Comparison of ENCODE assay signal across 8 cellular contexts in the genomic region with DNA sequence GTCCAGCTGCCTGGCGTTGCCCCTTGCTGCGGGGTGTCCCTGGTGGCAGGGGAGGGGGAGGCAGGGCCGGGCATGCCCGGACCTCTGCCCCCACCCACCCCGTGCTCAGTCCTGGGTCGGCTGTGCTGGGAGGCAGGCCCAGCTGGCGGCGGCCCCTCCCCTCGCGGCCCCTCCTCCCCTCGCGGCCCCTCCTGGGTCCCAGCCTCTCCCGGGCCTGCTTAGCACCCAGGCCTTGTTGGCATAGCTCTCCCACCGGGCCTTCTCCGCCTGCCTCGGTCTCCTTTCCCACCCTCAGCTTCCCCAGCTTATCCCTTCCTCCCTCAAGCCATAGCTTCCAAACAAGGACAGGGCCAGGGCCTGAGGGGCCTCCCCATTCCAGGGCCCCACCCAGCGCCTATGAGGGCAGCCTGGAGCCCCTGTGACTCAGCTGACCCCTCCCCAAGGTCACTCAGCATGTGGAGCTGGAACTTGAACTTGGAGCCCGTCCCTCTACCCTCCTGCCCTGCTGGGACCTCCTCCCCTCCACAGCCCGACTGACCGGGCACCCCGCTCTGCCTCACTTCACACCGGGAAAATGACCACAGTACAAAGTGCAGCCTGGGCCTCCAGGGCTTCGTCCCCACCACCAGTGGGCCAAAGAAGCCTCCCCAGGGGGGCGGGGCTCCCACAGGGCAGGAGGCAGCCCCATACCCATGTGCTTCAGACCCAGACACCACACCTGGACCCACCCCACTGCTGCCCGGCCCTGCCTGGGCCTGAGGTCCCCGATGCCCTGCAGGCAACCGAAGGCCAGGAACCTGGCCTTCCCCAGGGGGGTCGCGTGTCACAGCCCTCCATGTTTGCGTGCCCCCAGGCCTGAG. TPM values are rescaled to one million over a fixed set of nuclear protein-coding genes. Genes with fewer than 3 reads are reported as not detected.
DNase-seq lines count a peak whose midpoint lies in the region; ATAC-seq and TF ChIP-seq lines count a peak whose summit lies in the region.

No MANE protein-coding gene starts in this region.

- peaks cover 8% of the 10 kb centered on the region for H3K4me1 ChIP-seq in iPS-20b (ENCODE audit: insufficient read depth, low read length)
- peaks cover 21 to 65% (median 43%) of the 10 kb centered on the region in 6 donors for H3K4me1 ChIP-seq in spleen

- H3K27ac ChIP-seq in iPS-20b (ENCODE audit: low read length): no peak overlapping the region
- H3K27ac ChIP-seq in spleen: peak overlapping the region in 3 of 8 donors; percentile 7 to 33 (median 10)

- no peak for TF ChIP-seq POLR2A in spleen (IDR thresholded peaks at IDR 0.05)

- H3K9ac ChIP-seq in iPS-20b (ENCODE audit: low read depth, low read length): peak overlapping the region; percentile 33; the same call in 1 of the 2 replicates

- H3K4me3 Mint-ChIP-seq in CD14-positive monocyte: peak overlapping the region in 1 of 2 donors; percentile 67

- ATAC-seq in HG03378 (IDR thresholded peaks at IDR 0.05; ENCODE audit: unreplicated experiment) (no peak), GM21825 (IDR thresholded peaks at IDR 0.05; ENCODE audit: unreplicated experiment) (no peak)

- peaks cover 20% of the 10 kb centered on the region for H3K4me1 Mint-ChIP-seq in CD14-positive monocyte

- 55 to 71% (median 59%) methylated on average over 19 to 30 of the region's 30 CpGs for WGBS in spleen, 5 donors

- DNase-seq in GM13977 (ENCODE audit: low spot score): peak; percentile 47
- no peak for DNase-seq in astrocyte of the cerebellum (ENCODE audit: low read depth)
- no peak for DNase-seq in spleen
- no peak for DNase-seq in CD14-positive monocyte (ENCODE audit: low spot score)
- no peak for DNase-seq in SHP77 (lab: John Stamatoyannopoulos, UW)

- peaks cover 11 to 21% of the 10 kb centered on the region in 2 donors for H3K36me3 Mint-ChIP-seq in CD14-positive monocyte

- H3K36me3 ChIP-seq in iPS-20b (ENCODE audit: insufficient read depth, low read depth, low read length) (no peaks in the 10 kb centered on the region), spleen (peaks cover 0 to 27% (median 0%) of the 10 kb centered on the region in 6 donors)

- H3K9me3 Mint-ChIP-seq in CD14-positive monocyte: peaks cover 0 to 4% (median 1%) of the 10 kb centered on the region in 7 donors

- TF ChIP-seq CTCF in GM13977 (IDR thresholded peaks at IDR 0.05; ENCODE audit: extremely low read depth, insufficient read depth, missing control alignments) (no peak), astrocyte of the cerebellum (IDR thresholded peaks at IDR 0.05; ENCODE audit: low read depth, low read length, missing control alignments) (no peak), spleen (IDR thresholded peaks at IDR 0.05 in 8 of 11, conservative IDR thresholded peaks at IDR 0.05 in 3 of 11) (no peak), CD14-positive monocyte (IDR thresholded peaks at IDR 0.05) (no peak)

- no peak overlapping the region for H3K27ac Mint-ChIP-seq in CD14-positive monocyte

- no peaks in the 10 kb centered on the region for H3K9me3 ChIP-seq in iPS-20b (ENCODE audit: insufficient read depth, low read depth, low read length)
- H3K9me3 ChIP-seq in spleen: no peaks in the 10 kb centered on the region

- H3K27me3 ChIP-seq in iPS-20b (ENCODE audit: insufficient read depth, low read length) (peaks cover 12% of the 10 kb centered on the region; the same call in 1 of the 2 replicates), spleen (replicated peaks in 1 of 7) (peaks cover 0 to 70% (median 42%) of the 10 kb centered on the region in 7 donors)

- in situ Hi-C loops in GM13977 (cut with MboI; ENCODE audit: low pct_unique_long_range_greater_than_20kb, low sequenced_read_pairs, unreplicated experiment): no loop called here
- in situ Hi-C loops in astrocyte of the cerebellum (cut with HindIII; ENCODE audit: low sequenced_read_pairs): no loop called here

- H3K4me3 ChIP-seq in astrocyte of the cerebellum (ENCODE audit: low read depth, low read length) (peak overlapping the region; percentile 63), iPS-20b (ENCODE audit: low read length) (peak overlapping the region; percentile 53), spleen (peak overlapping the region in 5 of 8 donors; percentile 19 to 64 (median 24))

- intact Hi-C loops in spleen (cut with DNase I; ENCODE audit: low total_unique reads) (no loop called here), CD14-positive monocyte (cut with micrococcal nuclease) (no loop called here)

- H3K27me3 Mint-ChIP-seq in CD14-positive monocyte (ENCODE audit: low read depth in 3 of 3): peaks cover 41 to 65% (median 43%) of the 10 kb centered on the region in 3 donors

RNA-seq across cellular contexts. Expression of a gene that starts 1.2 kb away (rescaled TPM):
- total RNA-seq in spleen: 10 to 100 TPM in 1 of 7 donors, 1 to 10 TPM in 6; 4.2 to 14.7 (median 7.0) TPM
- polyA plus RNA-seq in spleen (10 to 100 TPM in 1 of 3 donors, 1 to 10 TPM in 2; 7.3 to 11.6 (median 8.5) TPM), CD14-positive monocyte (not detected)

RNA-seq across cellular contexts. Expression of a gene that starts 11.6 kb away (rescaled TPM):
- total RNA-seq in spleen: 10 to 100 TPM; 20.1 to 37.6 (median 32.4) TPM
- polyA plus RNA-seq in spleen (10 to 100 TPM; 18.7 to 30.8 (median 24.7) TPM), CD14-positive monocyte (10 to 100 TPM; 31.6 to 37.3 TPM)

RNA-seq across cellular contexts. Expression of a gene that starts 12.2 kb away (rescaled TPM):
- 10 to 100 TPM; 28.3 to 44.9 (median 31.7) TPM for total RNA-seq in spleen
- polyA plus RNA-seq in spleen (10 to 100 TPM; 21.8 to 31.4 (median 25.1) TPM), CD14-positive monocyte (10 to 100 TPM; 18.0 to 22.2 TPM)

RNA-seq across cellular contexts. Expression of a gene that starts 40.1 kb away (rescaled TPM):
- 100 to 1,000 TPM; 160 to 292 (median 229) TPM for total RNA-seq in spleen
- polyA plus RNA-seq in spleen (100 to 1,000 TPM; 108 to 177 (median 125) TPM), CD14-positive monocyte (1,000 to 10,000 TPM; 1,224 to 1,249 TPM)

Comparison
In these comparisons a context has a peak if more than half of its experiments do, and no peak if none do; other contexts are left out.
1. RNA of a gene that starts 1.2 kb away (polyA plus RNA-seq): 7.3 to 11.6 TPM in spleen; not detected in CD14-positive monocyte; every median in the first group is over 4 times any median in the second.
2. Peak in every context shown above with its lines, with median percentiles within 50 percentile points of each other: H3K4me3 ChIP-seq.